In genomic region chr9:4501147-4501507, GRCh38 we compare ENCODE assay signal across 25 cellular contexts. TPM values are rescaled to one million over a fixed set of nuclear protein-coding genes. Genes with fewer than 3 reads are reported as not detected.
DNase-seq lines count a peak whose midpoint lies in the region; ATAC-seq and TF ChIP-seq lines count a peak whose summit lies in the region.
"Had no signal": no experiment of that assay in that cellular context is flagged by ENCODE, and none has a peak within 500 bp of the region (broad histone marks: within the 10 kb centered on the region; RNA-seq: fewer than 3 reads in every experiment).

No MANE protein-coding gene starts in this region.

- no peak overlapping the region for H3K4me2 ChIP-seq in trophoblast cell (ENCODE audit: low read length)
- H3K4me2 ChIP-seq: A549; BLaER1 treated with 17β-estradiol and CSF1 and Interleukin-3, amounts not matched to agents 10 nM and 100 nM had no signal

- CTCF ChIA-PET in Caco-2 (lab: Charles Lee), result no interaction called here

- no peak overlapping the region for H3K18ac ChIP-seq in trophoblast cell (ENCODE audit: low read length)

- H3K4me3 Mint-ChIP-seq in Caco-2 (ENCODE audit: unreplicated experiment), result no peak overlapping the region
- H3K4me3 Mint-ChIP-seq: CD14-positive monocyte; CD4-positive, alpha-beta T cell had no signal

- H3K9me3 ChIP-seq in Caco-2, result no peaks in the 10 kb centered on the region
- no peaks in the 10 kb centered on the region for H3K9me3 ChIP-seq in body of pancreas
- H3K9me3 ChIP-seq in right lobe of liver, result no peaks in the 10 kb centered on the region
- H3K9me3 ChIP-seq in trophoblast cell (ENCODE audit: insufficient read depth, low read depth, low read length), result no peaks in the 10 kb centered on the region
- H3K9me3 ChIP-seq: A549; BE2C; BLaER1 treated with 17β-estradiol and CSF1 and Interleukin-3, amounts not matched to agents 10 nM and 100 nM had no signal

- no peaks in the 10 kb centered on the region for H3K27me3 Mint-ChIP-seq in Caco-2 (ENCODE audit: insufficient read depth, unreplicated experiment)

- H3K9ac ChIP-seq in trophoblast cell (ENCODE audit: low read length), result peak overlapping the region; percentile 41
- H3K9ac ChIP-seq: BLaER1 treated with 17β-estradiol and CSF1 and Interleukin-3, amounts not matched to agents 10 nM and 100 nM; GM23248 had no signal

- H3K36me3 ChIP-seq in Caco-2 (ENCODE audit: control insufficient read depth, insufficient read depth, low read length), result no peaks in the 10 kb centered on the region; the same call in 1 of the 2 replicates
- H3K36me3 ChIP-seq in body of pancreas (replicated peaks in 1 of 2; ENCODE audit: insufficient read depth in 1 of 2, low read depth in 2 of 2), result no peaks in the 10 kb centered on the region
- H3K36me3 ChIP-seq in right lobe of liver, result no peaks in the 10 kb centered on the region
- H3K36me3 ChIP-seq in trophoblast cell (ENCODE audit: control insufficient read depth in 1 of 2, insufficient read depth in 2 of 2, low read length in 2 of 2), result no peaks in the 10 kb centered on the region
- H3K36me3 ChIP-seq: BE2C; BLaER1 treated with 17β-estradiol and CSF1 and Interleukin-3, amounts not matched to agents 10 nM and 100 nM had no signal

- intact Hi-C loops in Caco-2 (cut with micrococcal nuclease; ENCODE audit: unreplicated experiment) (no loop called here), body of pancreas (cut with DNase I) (no loop called here), right lobe of liver (cut with DNase I) (no loop called here)

- TF ChIP-seq CTCF in Caco-2 (IDR thresholded peaks at IDR 0.05; ENCODE audit: insufficient read depth in 1 of 2, low read depth in 1 of 2, low read length in 1 of 2, severe bottlenecking in 1 of 2, unreplicated experiment in 1 of 2) (no peak), body of pancreas (IDR thresholded peaks at IDR 0.05) (no peak), right lobe of liver (IDR thresholded peaks at IDR 0.05) (no peak)

- no peak overlapping the region for H4K12ac ChIP-seq in trophoblast cell (ENCODE audit: low read depth, low read length)

- H3K4me1 ChIP-seq in Caco-2 (peaks cover 65% of the 10 kb centered on the region), body of pancreas (no peaks in the 10 kb centered on the region), right lobe of liver (peaks cover 0 to 78% (median 28%) of the 10 kb centered on the region in 4 donors), trophoblast cell (ENCODE audit: control insufficient read depth in 1 of 2, insufficient read depth in 2 of 2, low read length in 2 of 2) (no peaks in the 10 kb centered on the region)
- H3K4me1 ChIP-seq: A549; BE2C; BLaER1 treated with 17β-estradiol and CSF1 and Interleukin-3, amounts not matched to agents 10 nM and 100 nM had no signal

- DNase-seq in Caco-2 (no peak), body of pancreas (no peak), right lobe of liver (peak in 1 of 3 donors; percentile 54), trophoblast cell (no peak), SIG-M5 (lab: John Stamatoyannopoulos, UW) (no peak), middle frontal gyrus (ENCODE audit: extremely low spot score, low spot score) (no peak)
- DNase-seq: 8988T; ACHN; AML-193; BE2C; CD4-positive, alpha-beta T cell; COR-L47; DMS 273 treated with DMSO at 0.1 percent for 48 hours; DMS79; EL; GDM1; GM23248; H7; HCEC 1CT had no signal

- 89 to 93% methylated on average over 5 of the region's 5 CpGs for WGBS in body of pancreas, 2 donors
- WGBS in right lobe of liver (ENCODE audit: insufficient coverage, low coverage, low lambda C conversion rate, missing lambda C conversion rate), result 55% methylated on average over 3 of the region's 5 CpGs
- no CpG with 5 or more reads among the region's 5 CpGs for WGBS in trophoblast cell (ENCODE audit: extremely low coverage, insufficient coverage, insufficient read length)

- H3K79me2 ChIP-seq in trophoblast cell (ENCODE audit: control insufficient read depth, insufficient read depth, low read length, poor library complexity), result no peaks in the 10 kb centered on the region

- POLR2A ChIA-PET in Caco-2 (lab: Charles Lee), result no interaction called here

- ATAC-seq in body of pancreas, result no peak
- peak; percentile 18 to 55 (median 43) for ATAC-seq in right lobe of liver
- ATAC-seq in HG02678 (IDR thresholded peaks at IDR 0.05; ENCODE audit: unreplicated experiment), result no peak
- ATAC-seq in GM18520 (IDR thresholded peaks at IDR 0.05; ENCODE audit: unreplicated experiment), result no peak
- ATAC-seq: A549 had no signal

- TF ChIP-seq POLR2A in body of pancreas (IDR thresholded peaks at IDR 0.05) (no peak), right lobe of liver (IDR thresholded peaks at IDR 0.05) (peak; percentile 50)

- no peak overlapping the region for H2BK12ac ChIP-seq in trophoblast cell (ENCODE audit: low read length)

- peaks cover 54% of the 10 kb centered on the region for H3K36me3 Mint-ChIP-seq in Caco-2 (ENCODE audit: insufficient read depth, unreplicated experiment)
- H3K36me3 Mint-ChIP-seq: CD14-positive monocyte had no signal

- H3K4me3 ChIP-seq in Caco-2 (ENCODE audit: low read depth, low read length) (no peak overlapping the region), body of pancreas (no peak overlapping the region), right lobe of liver (no peak overlapping the region), trophoblast cell (ENCODE audit: low read depth, low read length) (no peak overlapping the region)
- H3K4me3 ChIP-seq: A549; BLaER1 treated with 17β-estradiol and CSF1 and Interleukin-3, amounts not matched to agents 10 nM and 100 nM; GM12878; GM23248 had no signal

- H2BK5ac ChIP-seq in trophoblast cell (ENCODE audit: low read depth, low read length, poor library complexity), result no peak overlapping the region

- no TSS peak for BruUV-seq in Caco-2 (replicated peaks; lab: Mats Ljungman, UMichigan)

- no peak overlapping the region for H3K14ac ChIP-seq in trophoblast cell (ENCODE audit: low read length)

- peak overlapping the region in 3 of 4 donors; percentile 34 to 61 (median 42) for H3K27ac ChIP-seq in body of pancreas
- peak overlapping the region; percentile 53 to 84 (median 81) for H3K27ac ChIP-seq in right lobe of liver
- no peak overlapping the region for H3K27ac ChIP-seq in trophoblast cell (ENCODE audit: low read depth, low read length)
- H3K27ac ChIP-seq: A549; BLaER1 treated with 17β-estradiol and CSF1 and Interleukin-3, amounts not matched to agents 10 nM and 100 nM; GM23248 had no signal

- H4K8ac ChIP-seq in trophoblast cell (ENCODE audit: low read depth, low read length), result no peak overlapping the region

- H2AK5ac ChIP-seq in trophoblast cell (ENCODE audit: low read length), result no peak overlapping the region

- no peak overlapping the region for H4K91ac ChIP-seq in trophoblast cell (ENCODE audit: low read depth, low read length)

- no peak overlapping the region for H2AFZ ChIP-seq in trophoblast cell (ENCODE audit: insufficient read depth, low read length, poor library complexity)
- H2AFZ ChIP-seq: GM23248 had no signal

- H3K23ac ChIP-seq in trophoblast cell (ENCODE audit: low read length), result no peak overlapping the region

- no peaks in the 10 kb centered on the region for H3K9me3 Mint-ChIP-seq in Caco-2 (ENCODE audit: unreplicated experiment)
- H3K9me3 Mint-ChIP-seq: CD14-positive monocyte; CD4-positive, alpha-beta T cell had no signal

- H3K27ac Mint-ChIP-seq in Caco-2 (ENCODE audit: unreplicated experiment), result peak overlapping the region; percentile 74
- H3K27ac Mint-ChIP-seq: CD14-positive monocyte; CD4-positive, alpha-beta T cell had no signal

- no peak overlapping the region for H3K4ac ChIP-seq in trophoblast cell (ENCODE audit: low read depth, low read length)

- H3K4me1 Mint-ChIP-seq in Caco-2 (ENCODE audit: low read depth, unreplicated experiment), result peaks cover 44% of the 10 kb centered on the region
- H3K4me1 Mint-ChIP-seq: CD14-positive monocyte had no signal

- H2BK120ac ChIP-seq in trophoblast cell (ENCODE audit: insufficient read depth, low read length, poor library complexity), result no peak overlapping the region

- H3K27me3 ChIP-seq in Caco-2 (replicated peaks; ENCODE audit: control insufficient read depth, insufficient read depth, low read length), result no peaks in the 10 kb centered on the region
- H3K27me3 ChIP-seq in body of pancreas, result no peaks in the 10 kb centered on the region
- no peaks in the 10 kb centered on the region for H3K27me3 ChIP-seq in right lobe of liver
- H3K27me3 ChIP-seq in trophoblast cell (ENCODE audit: insufficient read depth, low read length), result no peaks in the 10 kb centered on the region
- H3K27me3 ChIP-seq: BE2C; BLaER1 treated with 17β-estradiol and CSF1 and Interleukin-3, amounts not matched to agents 10 nM and 100 nM had no signal

- no peaks in the 10 kb centered on the region for H3K79me1 ChIP-seq in trophoblast cell (ENCODE audit: low read length)

RNA-seq across cellular contexts. Expression of gene SLC1A1, which starts 10.9 kb away (rescaled TPM):
- total RNA-seq in Caco-2 (2022), result 43.3 and 53.1 TPM in 2 replicates
- total RNA-seq in body of pancreas, result 1 to 10 TPM; 2.6 to 5.2 TPM
- total RNA-seq in right lobe of liver, result 10 to 100 TPM; 22.0 to 82.7 (median 38.7) TPM
- polyA plus RNA-seq in trophoblast cell (2013), result 0.53 and 0.67 TPM in 2 replicates
- polyA plus RNA-seq: CD14-positive monocyte had no signal

Comparison
In these comparisons a context has a peak if more than half of its experiments do, and no peak if none do; other contexts are left out.
1. ATAC-seq: peak in right lobe of liver (4 of 4); none in body of pancreas (single experiment), HG02678 (single experiment) and GM18520 (single experiment).